Comparison of ENCODE assay signal across 8 cellular contexts in the genomic region with DNA sequence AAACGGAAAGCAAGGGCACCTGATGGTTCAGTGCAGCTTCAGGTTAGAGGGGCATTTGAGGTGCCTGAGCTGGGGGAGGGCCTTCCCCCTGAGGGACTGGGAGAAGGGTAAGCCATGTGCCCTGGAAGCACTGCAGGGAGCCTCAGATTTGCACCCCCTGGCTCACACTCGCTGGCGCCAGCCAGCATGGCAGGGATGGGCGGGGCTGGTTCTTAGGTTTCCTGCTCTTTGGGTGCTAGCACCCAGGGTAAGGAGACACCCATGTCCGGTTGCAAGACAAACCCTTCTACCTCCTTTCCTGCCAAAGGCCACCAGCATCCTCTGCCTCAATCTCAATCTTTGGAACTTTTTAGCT. TPM values are rescaled to one million over a fixed set of nuclear protein-coding genes. Genes with fewer than 3 reads are reported as not detected.
DNase-seq lines count a peak whose midpoint lies in the region; ATAC-seq, FAIRE-seq and TF ChIP-seq lines count a peak whose summit lies in the region.

No MANE protein-coding gene starts in this region.

- H3K36me3 Mint-ChIP-seq in activated naive CD4-positive, alpha-beta T cell treated with anti-CD3 and anti-CD28 coated beads, Interleukin-2, amount 50 U/mL, for 72 hours = peaks cover 24 to 33% of the 10 kb centered on the region in 2 donors

- H3K4me3 ChIP-seq in GM12864 (ENCODE audit: low read depth, low read length) = peak overlapping the region; percentile 61

- no peak for TF ChIP-seq CTCF in GM12864 (IDR thresholded peaks at IDR 0.05; ENCODE audit: low read depth, low read length, missing control alignments)

- peak overlapping the region; percentile 94 to 97 for H3K27ac Mint-ChIP-seq in activated naive CD4-positive, alpha-beta T cell treated with anti-CD3 and anti-CD28 coated beads, Interleukin-2, amount 50 U/mL, for 72 hours

- no peak for FAIRE-seq in frontal cortex (lab: Jason Lieb, UNC)

- no peak for DNase-seq in GM12864 (ENCODE audit: low read depth)
- DNase-seq in RPMI8226 = peak; percentile 57
- peak; percentile 59 to 77 for DNase-seq in activated naive CD4-positive, alpha-beta T cell treated with anti-CD3 and anti-CD28 coated beads, Interleukin-2, amount 50 U/mL, for 72 hours (ENCODE audit: low spot score in 2 of 2)
- DNase-seq in stimulated activated CD4-positive, alpha-beta T cell treated with anti-CD3 and anti-CD28 coated beads, Interleukin-12 subunit alpha, Interleukin-12 subunit beta, amount 100 ng/mL, for 4 hours = peak; percentile 39
- no peak for DNase-seq in RKO (ENCODE audit: low spot score)
- no peak for DNase-seq in frontal cortex (ENCODE audit: low spot score in 2 of 2)

- no peaks in the 10 kb centered on the region for H3K9me3 Mint-ChIP-seq in activated naive CD4-positive, alpha-beta T cell treated with anti-CD3 and anti-CD28 coated beads, Interleukin-2, amount 50 U/mL, for 72 hours

- ATAC-seq in activated naive CD4-positive, alpha-beta T cell treated with anti-CD3 and anti-CD28 coated beads, Interleukin-2, amount 50 U/mL, for 72 hours = peak; percentile 11 to 36
- ATAC-seq in HG02588 (IDR thresholded peaks at IDR 0.05; ENCODE audit: unreplicated experiment) = no peak
- ATAC-seq in GM21825 (IDR thresholded peaks at IDR 0.05; ENCODE audit: unreplicated experiment) = no peak

RNA-seq across cellular contexts. Expression of a gene that starts 2.3 kb away (rescaled TPM):
- 100 to 1,000 TPM in 1 of 2 donors, 10 to 100 TPM in 1; 76.7 to 166 TPM for total RNA-seq in activated naive CD4-positive, alpha-beta T cell treated with anti-CD3 and anti-CD28 coated beads, Interleukin-2, amount 50 U/mL, for 72 hours
- 19.2 TPM for total RNA-seq in frontal cortex

RNA-seq across cellular contexts. Expression of a gene that starts 39.4 kb away (rescaled TPM):
- total RNA-seq in activated naive CD4-positive, alpha-beta T cell treated with anti-CD3 and anti-CD28 coated beads, Interleukin-2, amount 50 U/mL, for 72 hours = 100 to 1,000 TPM in 1 of 2 donors, 10 to 100 TPM in 1; 68.3 to 112 TPM
- total RNA-seq in frontal cortex = 19.6 TPM

Comparison
In these comparisons a context has a peak if more than half of its experiments do, and no peak if none do; other contexts are left out.
1. DNase-seq: peak in RPMI8226 (single experiment), activated naive CD4-positive, alpha-beta T cell treated with anti-CD3 and anti-CD28 coated beads, Interleukin-2, amount 50 U/mL, for 72 hours (2 of 2) and stimulated activated CD4-positive, alpha-beta T cell treated with anti-CD3 and anti-CD28 coated beads, Interleukin-12 subunit alpha, Interleukin-12 subunit beta, amount 100 ng/mL, for 4 hours (single experiment); none in GM12864 (single experiment), RKO (single experiment) and frontal cortex (0 of 2).
2. ATAC-seq: peak in activated naive CD4-positive, alpha-beta T cell treated with anti-CD3 and anti-CD28 coated beads, Interleukin-2, amount 50 U/mL, for 72 hours (2 of 2); none in HG02588 (single experiment) and GM21825 (single experiment).